ENCODE assay signal across 33 cellular contexts in the genomic region with DNA sequence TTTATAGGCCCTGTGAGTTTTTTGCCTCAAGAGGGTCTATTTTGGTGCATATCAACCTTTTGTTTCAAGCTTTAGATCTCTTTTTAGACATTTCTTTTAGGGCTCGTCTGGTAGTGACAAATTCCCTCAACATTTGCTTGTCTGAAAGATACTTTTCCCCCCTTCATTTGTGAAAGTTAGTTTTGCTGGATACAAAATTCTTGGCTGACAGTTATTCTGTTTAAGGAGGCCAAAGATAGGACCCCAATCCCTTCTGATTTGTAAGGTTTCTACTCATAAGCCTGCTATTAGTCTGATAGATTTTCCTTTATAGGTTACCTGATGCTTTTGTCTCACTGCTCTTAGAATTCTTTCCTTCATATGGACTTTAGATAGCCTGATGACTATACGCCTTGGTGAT. TPM values are rescaled to one million over a fixed set of nuclear protein-coding genes. Genes with fewer than 3 reads are reported as not detected.
"Had no signal": no experiment of that assay in that cellular context is flagged by ENCODE, and none has a peak within 500 bp of the region (broad histone marks: within the 10 kb centered on the region; RNA-seq: fewer than 3 reads in every experiment).

No MANE protein-coding gene starts in this region.

- H3K4me2 ChIP-seq: hepatocyte had no signal

- ATAC-seq: effector memory CD8-positive, alpha-beta T cell; esophagus mucosa; foreskin keratinocyte; gastrocnemius medialis; gastroesophageal sphincter; heart left ventricle; heart right ventricle had no signal

- DNase-seq: colonic mucosa; cortex of kidney; dermis blood vessel endothelial cell; dorsolateral prefrontal cortex; effector CD4-positive, alpha-beta T cell; effector CD8-positive, alpha-beta T cell; effector memory CD4-positive, alpha-beta T cell; effector memory CD8-positive, alpha-beta T cell; endodermal cell; erythroblast; esophagus squamous epithelium; foreskin fibroblast; foreskin keratinocyte; foreskin melanocyte; gastrocnemius medialis; head of caudate nucleus; heart left ventricle; heart right ventricle had no signal

- H3K27ac Mint-ChIP-seq: dendritic cell treated with granulocyte-macrophage colony-stimulating factor and Interleukin-4, amounts not matched to agents 40 ng/mL and 50 ng/mL, for 4 days; effector memory CD8-positive, alpha-beta T cell; endodermal cell had no signal

- H3K27ac ChIP-seq: colonic mucosa, coronary artery, dorsolateral prefrontal cortex, epithelial cell of prostate, esophagus muscularis mucosa, esophagus squamous epithelium, foreskin keratinocyte, gastrocnemius medialis, gastroesophageal sphincter, heart left ventricle, heart right ventricle, hepatocyte had no signal

- FAIRE-seq: colon, endometrium, endothelial cell of umbilical vein, frontal cortex had no signal

- H2AFZ ChIP-seq: hepatocyte had no signal

- H3K4me3 ChIP-seq: colonic mucosa, coronary artery, dorsolateral prefrontal cortex, esophagus muscularis mucosa, esophagus squamous epithelium, gastrocnemius medialis, gastroesophageal sphincter, heart left ventricle, heart right ventricle, hepatocyte had no signal

- H3K27me3 ChIP-seq: colonic mucosa, dorsolateral prefrontal cortex, esophagus muscularis mucosa, esophagus squamous epithelium, foreskin keratinocyte, gastrocnemius medialis, gastroesophageal sphincter, heart left ventricle, heart right ventricle, hepatocyte had no signal

- H3K36me3 ChIP-seq: colonic mucosa, esophagus muscularis mucosa, esophagus squamous epithelium, gastrocnemius medialis, gastroesophageal sphincter, heart left ventricle, heart right ventricle had no signal

- H3K79me2 ChIP-seq: hepatocyte had no signal

- H3K4me3 Mint-ChIP-seq: dendritic cell treated with granulocyte-macrophage colony-stimulating factor and Interleukin-4, amounts not matched to agents 40 ng/mL and 50 ng/mL, for 4 days; effector memory CD8-positive, alpha-beta T cell; endodermal cell had no signal

- H3K4me1 ChIP-seq: colonic mucosa, esophagus muscularis mucosa, foreskin keratinocyte, gastrocnemius medialis, gastroesophageal sphincter, heart left ventricle, heart right ventricle had no signal

- H3K9me3 ChIP-seq: colonic mucosa, gastrocnemius medialis had no signal

RNA-seq across cellular contexts. Expression of a gene that starts 36.1 kb away (rescaled TPM):
- total RNA-seq: colonic mucosa, dermis blood vessel endothelial cell, dermis microvascular lymphatic vessel endothelial cell, endothelial cell of umbilical vein, esophagus mucosa, esophagus squamous epithelium, fibroblast of lung, fibroblast of villous mesenchyme, foreskin keratinocyte, gastrocnemius medialis, gastroesophageal sphincter, glomerular endothelial cell, heart left ventricle, heart right ventricle, hepatocyte had no signal
- polyA plus RNA-seq: endothelial cell of umbilical vein, fibroblast of lung, foreskin keratinocyte, heart left ventricle, heart right ventricle, hepatocyte had no signal
